ENCODE assay signal across 8 cellular contexts in the genomic region with DNA sequence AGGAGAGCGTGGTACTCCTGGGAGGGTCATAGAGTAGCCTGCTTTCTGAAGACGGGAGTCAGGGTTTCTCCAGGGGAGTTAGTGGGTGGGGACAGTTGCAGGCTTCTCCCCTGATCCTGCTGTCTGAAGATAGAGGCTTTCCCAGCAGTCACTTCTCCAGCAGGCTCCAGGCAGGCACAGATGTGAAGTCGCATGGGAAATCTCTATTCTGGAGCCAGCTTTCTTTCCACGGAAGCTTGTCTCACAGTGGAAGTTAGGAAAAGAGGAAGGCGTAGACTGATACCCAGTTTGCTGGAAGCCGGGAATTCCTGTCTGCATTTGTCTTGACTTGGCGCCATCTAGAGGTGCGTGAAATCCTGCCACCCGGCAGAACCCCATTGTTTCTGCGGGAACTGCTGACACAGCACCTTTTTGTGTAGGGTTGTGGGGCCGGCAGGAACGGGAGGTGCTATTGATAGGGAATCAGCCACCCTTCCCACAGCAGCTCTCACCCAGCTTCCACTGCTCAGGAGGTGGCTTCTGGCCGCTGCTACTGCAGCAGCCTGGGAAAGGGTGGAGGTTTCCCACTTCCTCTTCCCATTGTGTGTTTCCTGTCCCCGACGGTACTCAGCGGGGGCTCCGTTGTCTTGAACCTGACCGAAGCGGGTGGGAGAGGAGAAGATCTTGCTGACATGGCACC. TPM values are rescaled to one million over a fixed set of nuclear protein-coding genes. Genes with fewer than 3 reads are reported as not detected.
DNase-seq lines count a peak whose midpoint lies in the region; ATAC-seq and TF ChIP-seq lines count a peak whose summit lies in the region.

No MANE protein-coding gene starts in this region.

- no peak overlapping the region for H2AFZ ChIP-seq in ACC112 (ENCODE audit: low read length, unreplicated experiment)

- no peaks in the 10 kb centered on the region for H3K27me3 ChIP-seq in ACC112 (ENCODE audit: insufficient read depth, low read length)

- H3K36me3 ChIP-seq in ACC112 (ENCODE audit: insufficient read depth, low read length), result peaks cover 4% of the 10 kb centered on the region; the same call in 1 of the 2 replicates

- H3K4me3 ChIP-seq in ACC112 (ENCODE audit: low read depth, low read length), result no peak overlapping the region
- H3K4me3 ChIP-seq in lower leg skin (ENCODE audit: low read depth, poor library complexity, severe bottlenecking), result no peak overlapping the region

- ATAC-seq in GM19463 (IDR thresholded peaks at IDR 0.05; ENCODE audit: unreplicated experiment), result no peak

- H3K4me1 ChIP-seq in ACC112 (ENCODE audit: control insufficient read depth, insufficient read depth, low read length, unreplicated experiment), result peaks cover 5% of the 10 kb centered on the region

- DNase-seq in GM20000 (ENCODE audit: low spot score), result peak; percentile 72
- DNase-seq in NCI-H510A treated with DMSO at 0.1 percent for 48 hours (lab: John Stamatoyannopoulos, UW), result peak; percentile 88
- peak; percentile 31 to 42 for DNase-seq in activated CD4-positive, alpha-beta T cell treated with anti-CD3 and anti-CD28 coated beads, Interleukin-2, amount 50 U/mL, for 24 hours (ENCODE audit: low read depth in 1 of 2, low spot score in 1 of 2)
- peak; percentile 47 for DNase-seq in effector CD4-positive, alpha-beta T cell
- peak; percentile 80 to 95 for DNase-seq in lower leg skin (ENCODE audit: low spot score in 2 of 2)
- DNase-seq in stimulated activated CD4-positive, alpha-beta T cell treated with anti-CD3 and anti-CD28 coated beads, TNF-alpha, amount 100 ng/mL, for 24 hours (ENCODE audit: low read depth in 3 of 3), result peak; percentile 18 to 69 (median 35)

- no peaks in the 10 kb centered on the region for H3K79me2 ChIP-seq in ACC112 (ENCODE audit: control insufficient read depth, insufficient read depth, low read length, unreplicated experiment)

- intact Hi-C loops in lower leg skin (cut with DNase I; ENCODE audit: low total_unique reads), result loop anchor here (5.0 kb wide), 1 partner anchor 134 kb away; no protein-coding TSS in a partner anchor

- 8 to 11% methylated on average over 19 of the region's 19 CpGs for WGBS in lower leg skin, 2 donors

- peak overlapping the region; percentile 65; the same call in 1 of the 2 replicates for H3K27ac ChIP-seq in ACC112 (ENCODE audit: low read depth, low read length)

- TF ChIP-seq CTCF in GM20000 (IDR thresholded peaks at IDR 0.05; ENCODE audit: extremely low read depth, missing control alignments), result peak; percentile 85
- peak in 1 of 3 donors; percentile 83 for TF ChIP-seq CTCF in lower leg skin (IDR thresholded peaks at IDR 0.05)

- TF ChIP-seq POLR2A in lower leg skin (IDR thresholded peaks at IDR 0.05), result no peak

RNA-seq across cellular contexts. Expression of gene NPAS1, which starts 28.5 kb away (rescaled TPM):
- total RNA-seq in lower leg skin, result 10 to 100 TPM in 3 of 4 donors, 1 to 10 TPM in 1; 5.7 to 24.3 (median 12.6) TPM

RNA-seq across cellular contexts. Expression of gene TMEM160, which starts 57.3 kb away (rescaled TPM):
- 10 to 100 TPM; 54.1 to 64.8 (median 56.0) TPM for total RNA-seq in lower leg skin

Comparison
In these comparisons a context has a peak if more than half of its experiments do, and no peak if none do; other contexts are left out.
1. DNase-seq: peak in every context shown above with its lines; median percentile 88 in NCI-H510A treated with DMSO at 0.1 percent for 48 hours; 88 in lower leg skin; 72 in GM20000; 47 in effector CD4-positive, alpha-beta T cell; 36 in activated CD4-positive, alpha-beta T cell treated with anti-CD3 and anti-CD28 coated beads, Interleukin-2, amount 50 U/mL, for 24 hours; 35 in stimulated activated CD4-positive, alpha-beta T cell treated with anti-CD3 and anti-CD28 coated beads, TNF-alpha, amount 100 ng/mL, for 24 hours.